In genomic region chr11:101296896-101297295, GRCh38 we compare ENCODE assay signal across 20 cellular contexts.
"Had no signal": no experiment of that assay in that cellular context is flagged by ENCODE, and none has a peak within 500 bp of the region (broad histone marks: within the 10 kb centered on the region; RNA-seq: fewer than 3 reads in every experiment).

No MANE protein-coding gene starts in this region.

- H3K4me3 ChIP-seq: dorsolateral prefrontal cortex, esophagus muscularis mucosa, gastroesophageal sphincter, mucosa of descending colon, testis, tibial nerve had no signal

- H3K27ac ChIP-seq: dorsolateral prefrontal cortex, esophagus muscularis mucosa, gastroesophageal sphincter, neutrophil, testis, tibial nerve had no signal

- H3K36me3 ChIP-seq: esophagus muscularis mucosa, gastroesophageal sphincter, neutrophil, tibial nerve had no signal

- H3K36me3 Mint-ChIP-seq: naive thymus-derived CD8-positive, alpha-beta T cell; stimulated activated naive B cell treated with anti-CD40 and anti-IgM and Interleukin-4, amounts not matched to agents 10 μg/mL and 1 μg/mL and 100 μg/mL, for 72 hours had no signal

- H3K4me1 ChIP-seq: esophagus muscularis mucosa, gastroesophageal sphincter, testis, tibial nerve had no signal

- ATAC-seq: gastroesophageal sphincter; left cardiac atrium; left ventricle myocardium superior; mucosa of descending colon; naive thymus-derived CD8-positive, alpha-beta T cell; sciatic nerve; stimulated activated naive B cell treated with anti-CD40 and anti-IgM and Interleukin-4, amounts not matched to agents 10 μg/mL and 1 μg/mL and 100 μg/mL, for 72 hours; stimulated activated naive CD8-positive, alpha-beta T cell treated with anti-CD3 and anti-CD28 coated beads, Interleukin-15, amount 100 ng/mL, for 72 hours had no signal

- H3K9me3 ChIP-seq: mucosa of descending colon, neutrophil, testis had no signal

- H3K27ac Mint-ChIP-seq: naive thymus-derived CD8-positive, alpha-beta T cell; stimulated activated naive B cell treated with anti-CD40 and anti-IgM and Interleukin-4, amounts not matched to agents 10 μg/mL and 1 μg/mL and 100 μg/mL, for 72 hours; stimulated activated naive CD8-positive, alpha-beta T cell treated with anti-CD3 and anti-CD28 coated beads, Interleukin-15, amount 100 ng/mL, for 72 hours had no signal

- H3K4me3 Mint-ChIP-seq: naive thymus-derived CD8-positive, alpha-beta T cell; stimulated activated naive B cell treated with anti-CD40 and anti-IgM and Interleukin-4, amounts not matched to agents 10 μg/mL and 1 μg/mL and 100 μg/mL, for 72 hours; stimulated activated naive CD8-positive, alpha-beta T cell treated with anti-CD3 and anti-CD28 coated beads, Interleukin-15, amount 100 ng/mL, for 72 hours had no signal

- H3K4me1 Mint-ChIP-seq: naive thymus-derived CD8-positive, alpha-beta T cell; stimulated activated naive B cell treated with anti-CD40 and anti-IgM and Interleukin-4, amounts not matched to agents 10 μg/mL and 1 μg/mL and 100 μg/mL, for 72 hours; stimulated activated naive CD8-positive, alpha-beta T cell treated with anti-CD3 and anti-CD28 coated beads, Interleukin-15, amount 100 ng/mL, for 72 hours had no signal

- H3K27me3 Mint-ChIP-seq: naive thymus-derived CD8-positive, alpha-beta T cell; stimulated activated naive B cell treated with anti-CD40 and anti-IgM and Interleukin-4, amounts not matched to agents 10 μg/mL and 1 μg/mL and 100 μg/mL, for 72 hours; stimulated activated naive CD8-positive, alpha-beta T cell treated with anti-CD3 and anti-CD28 coated beads, Interleukin-15, amount 100 ng/mL, for 72 hours had no signal

- DNase-seq: cortex of kidney; dorsolateral prefrontal cortex; effector CD8-positive, alpha-beta T cell; glutamatergic neuron; kidney; left cardiac atrium; left ventricle myocardium superior; mucosa of descending colon; naive thymus-derived CD8-positive, alpha-beta T cell; posterior cingulate gyrus; stimulated activated CD4-positive, alpha-beta T cell treated with anti-CD3 and anti-CD28 coated beads, Interleukin-2, amount 100 ng/mL, for 24 hours; stimulated activated CD4-positive, alpha-beta T cell treated with anti-CD3 and anti-CD28 coated beads, Interleukin-4, amount 100 ng/mL, for 4 hours; stimulated activated naive B cell treated with anti-CD40 and anti-IgM and Interleukin-4, amounts not matched to agents 10 μg/mL and 1 μg/mL and 100 μg/mL, for 72 hours; stimulated activated naive CD8-positive, alpha-beta T cell treated with anti-CD3 and anti-CD28 coated beads, Interleukin-15, amount 100 ng/mL, for 72 hours; testis had no signal

- H3K27me3 ChIP-seq: dorsolateral prefrontal cortex, esophagus muscularis mucosa, gastroesophageal sphincter, neutrophil, testis, tibial nerve had no signal
